8 cellular contexts compared by ENCODE assay signal in the genomic region with DNA sequence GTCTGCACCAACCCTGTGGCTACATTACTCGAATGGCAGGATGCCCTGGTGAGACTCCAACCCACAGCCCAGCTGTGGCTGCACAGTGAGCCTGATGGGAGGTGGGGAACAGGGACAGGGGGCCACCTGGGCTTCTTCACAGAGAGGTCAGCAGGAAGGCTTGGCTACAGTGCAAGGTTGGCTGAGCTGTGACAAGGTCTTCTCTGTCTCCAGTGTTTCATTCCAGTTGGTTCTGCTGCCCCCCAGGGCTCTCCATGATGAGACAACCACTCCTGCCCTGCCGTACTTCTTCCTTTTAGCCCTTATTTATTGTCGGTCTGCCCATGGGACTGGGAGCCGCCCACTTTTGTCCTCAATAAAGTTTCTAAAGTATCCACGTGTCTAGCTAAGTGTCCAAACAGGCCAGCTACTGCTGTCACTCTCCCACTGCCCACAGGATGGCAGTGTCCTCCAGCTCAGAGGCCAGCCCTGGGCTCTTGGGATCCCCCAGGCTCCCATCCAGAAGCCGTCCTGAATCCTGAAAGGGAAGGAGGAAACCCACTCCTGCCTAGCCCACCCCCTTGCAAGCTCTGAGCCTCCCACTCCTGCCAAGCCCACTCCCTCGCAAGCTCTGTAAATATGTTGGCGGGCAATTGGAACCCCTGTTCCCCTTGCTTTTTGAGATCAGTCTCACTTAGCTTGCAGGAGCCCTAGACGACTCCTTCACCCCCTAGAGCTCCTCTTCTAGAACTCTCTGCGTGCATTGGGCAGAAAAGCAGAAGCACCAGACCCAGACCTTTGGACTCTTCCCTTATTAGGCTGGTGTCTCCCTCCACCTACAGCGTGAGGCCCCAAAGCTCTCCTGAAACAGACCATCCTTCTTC. TPM values are rescaled to one million over a fixed set of nuclear protein-coding genes. Genes with fewer than 3 reads are reported as not detected.
DNase-seq lines count a peak whose midpoint lies in the region; FAIRE-seq and TF ChIP-seq lines count a peak whose summit lies in the region.

No MANE protein-coding gene starts in this region.

- no peak for TF ChIP-seq POLR2A in H1 (IDR thresholded peaks at IDR 0.05; ENCODE audit: control extremely low read depth in 1 of 2, low read depth in 2 of 2, low read length in 2 of 2)
- TF ChIP-seq POLR2A in vagina (IDR thresholded peaks at IDR 0.05) = no peak

- H3K56ac ChIP-seq in H1 (replicated peaks; ENCODE audit: insufficient read length, low read depth, low read length) (no peak overlapping the region), mesendoderm (ENCODE audit: low read length) (no peak overlapping the region)

- H3K79me1 ChIP-seq in H1 (ENCODE audit: low read depth, low read length) (no peaks in the 10 kb centered on the region), mesendoderm (ENCODE audit: low read length) (no peaks in the 10 kb centered on the region)

- peaks cover 4% of the 10 kb centered on the region; the same call in 1 of the 2 replicates for H3K23me2 ChIP-seq in H1 (ENCODE audit: low read depth, low read length)

- CTCF ChIA-PET in H1 (lab: Charles Lee; ENCODE audit: partially characterized antibody) = interaction anchor here (0.6 to 12.7 kb wide), 40 partner anchors 8 to 1389 kb away, joined by 3 to 276 read pairs (median 4); a partner anchor contains a TSS

- no peak for FAIRE-seq in H1 (lab: Jason Lieb, UNC)

- H3K4me2 ChIP-seq in H1 (ENCODE audit: insufficient read depth in 1 of 2, low read depth in 2 of 2, low read length in 2 of 2) (no peak overlapping the region), mesendoderm (ENCODE audit: low read length) (no peak overlapping the region)

- DNase-seq in AG09309 (ENCODE audit: low read depth) (peak; percentile 40), GM13976 (ENCODE audit: low spot score) (peak; percentile 66), OCI-M1 (lab: John Stamatoyannopoulos, UW) (peak; percentile 75), H1 (ENCODE audit: low read depth in 1 of 2, low spot score in 2 of 2) (peak in 1 of 2 experiments; percentile 68), mesendoderm (peak; percentile 80), vagina (ENCODE audit: extremely low spot score in 2 of 2) (peak; percentile 88 to 94), NCI-H128 (lab: John Stamatoyannopoulos, UW; ENCODE audit: unreplicated experiment) (no peak), GM19240 (ENCODE audit: insufficient read length, low spot score) (no peak)

- H3K27ac ChIP-seq in H1 (ENCODE audit: low read depth, low read length) = no peak overlapping the region
- no peak overlapping the region for H3K27ac ChIP-seq in mesendoderm (ENCODE audit: low read depth, low read length)
- no peak overlapping the region for H3K27ac ChIP-seq in vagina

- no peak overlapping the region for H2BK20ac ChIP-seq in H1 (ENCODE audit: low read length)

- H3K36me3 ChIP-seq in H1 (ENCODE audit: control insufficient read depth in 2 of 4, insufficient read depth in 4 of 4, low read length in 3 of 4) = peaks cover 5 to 34% (median 18%) of the 10 kb centered on the region in 4 experiments; a peak in 7 of 8 replicates
- H3K36me3 ChIP-seq in mesendoderm (ENCODE audit: control insufficient read depth, insufficient read depth, low read length) = peaks cover 16% of the 10 kb centered on the region
- no peaks in the 10 kb centered on the region for H3K36me3 ChIP-seq in vagina

- H3K14ac ChIP-seq in H1 (ENCODE audit: insufficient read length) = no peak overlapping the region

- in situ Hi-C loops in GM13976 (cut with MboI; ENCODE audit: low sequenced_read_pairs, unreplicated experiment) = no loop called here

- H3K23ac ChIP-seq in H1 (ENCODE audit: insufficient read length) = no peak overlapping the region
- no peak overlapping the region for H3K23ac ChIP-seq in mesendoderm (ENCODE audit: low read length)

- no peak overlapping the region for H3K9ac ChIP-seq in H1 (replicated peaks in 1 of 4; ENCODE audit: extremely low read depth in 1 of 4, low read depth in 3 of 4, low read length in 3 of 4)
- no peak overlapping the region for H3K9ac ChIP-seq in mesendoderm (ENCODE audit: low read length)

- H2AFZ ChIP-seq in H1 (ENCODE audit: low read length) = no peak overlapping the region

- peaks cover 8 to 9% of the 10 kb centered on the region in 2 experiments for H4K20me1 ChIP-seq in H1 (replicated peaks in 1 of 2; ENCODE audit: control insufficient read depth in 1 of 2, insufficient read depth in 2 of 2, low read length in 2 of 2)

- intact Hi-C loops in vagina (cut with DNase I) = no loop called here

- H3K9me3 ChIP-seq in H1 (ENCODE audit: insufficient read depth in 2 of 2, low read depth in 1 of 2, low read length in 1 of 2) (peaks cover 0 to 6% of the 10 kb centered on the region in 2 experiments; a peak in 1 of 4 replicates), vagina (no peaks in the 10 kb centered on the region)

- H3K4ac ChIP-seq in H1 (replicated peaks; ENCODE audit: insufficient read length, low read depth, low read length) (no peak overlapping the region), mesendoderm (ENCODE audit: low read depth, low read length) (no peak overlapping the region)

- no peak overlapping the region for H4K91ac ChIP-seq in H1 (replicated peaks; ENCODE audit: insufficient read length, low read length)

- H4K5ac ChIP-seq in H1 (ENCODE audit: insufficient read length, low read depth, low read length) (no peak overlapping the region), mesendoderm (ENCODE audit: low read length) (no peak overlapping the region)

- TF ChIP-seq EP300 in H1 (IDR thresholded peaks at IDR 0.05; ENCODE audit: borderline replicate concordance in 1 of 2, low read depth in 2 of 2, low read length in 2 of 2) = no peak

- no peak overlapping the region for H2BK12ac ChIP-seq in H1 (ENCODE audit: low read depth, low read length)

- TF ChIP-seq CTCF in AG09309 (IDR thresholded peaks at IDR 0.05; ENCODE audit: control insufficient read depth, insufficient read depth, low read depth, low read length, missing control alignments) (peak; percentile 91), GM13976 (IDR thresholded peaks at IDR 0.05; ENCODE audit: borderline replicate concordance, control extremely low read depth, extremely low read depth, insufficient read depth, missing control alignments) (peak; percentile 66), H1 (IDR thresholded peaks at IDR 0.05; ENCODE audit: control extremely low read depth in 1 of 3, insufficient read depth in 1 of 3, low read depth in 1 of 3, low read length in 3 of 3) (peak; percentile 86 to 89 (median 88)), vagina (IDR thresholded peaks at IDR 0.05) (peak; percentile 61 to 66 (median 62))

- H3K4me1 ChIP-seq in H1 (replicated peaks in 1 of 4; ENCODE audit: control insufficient read depth in 3 of 4, insufficient read depth in 4 of 4, low read length in 3 of 4) (no peaks in the 10 kb centered on the region; a peak in 2 of 7 replicates), mesendoderm (ENCODE audit: control insufficient read depth, low read depth, low read length) (no peaks in the 10 kb centered on the region), vagina (peaks cover 33% of the 10 kb centered on the region)

- peak; percentile 86 to 93 for TF ChIP-seq RAD21 in H1 (IDR thresholded peaks at IDR 0.05 in 1 of 2, conservative IDR thresholded peaks at IDR 0.05 in 1 of 2; ENCODE audit: low read depth in 2 of 2, low read length in 2 of 2)

- H3K79me2 ChIP-seq in H1 (ENCODE audit: control insufficient read depth in 1 of 2, insufficient read depth in 2 of 2, low read length in 2 of 2) = no peaks in the 10 kb centered on the region
- no peaks in the 10 kb centered on the region for H3K79me2 ChIP-seq in mesendoderm (ENCODE audit: control insufficient read depth, insufficient read depth, low read length)

- no peak overlapping the region for H4K8ac ChIP-seq in H1 (ENCODE audit: extremely low read depth, insufficient read depth, low read length)
- H4K8ac ChIP-seq in mesendoderm (ENCODE audit: low read depth, low read length) = no peak overlapping the region

- 67% methylated on average over 11 of the region's 11 CpGs; no CpG with 5 or more reads in 1 of the 2 experiments for WGBS in H1 (ENCODE audit: extremely low coverage in 1 of 2, insufficient coverage in 1 of 2, insufficient read length in 1 of 2, insufficient replicate concordance in 2 of 2, low coverage in 1 of 2, low lambda C conversion rate in 2 of 2, missing lambda C conversion rate in 1 of 2), 2 experiments
- WGBS in mesendoderm (ENCODE audit: extremely low coverage, insufficient coverage, low lambda C conversion rate) = no CpG with 5 or more reads among the region's 11 CpGs

- no peak overlapping the region for H3K4me3 ChIP-seq in AG09309 (ENCODE audit: control insufficient read depth, low read depth, low read length)
- H3K4me3 ChIP-seq in H1 (ENCODE audit: extremely low read depth in 1 of 4, insufficient read depth in 2 of 4, low read depth in 3 of 4, low read length in 4 of 4) = no peak overlapping the region
- no peak overlapping the region for H3K4me3 ChIP-seq in mesendoderm (ENCODE audit: low read length)
- no peak overlapping the region for H3K4me3 ChIP-seq in vagina

- H3K27me3 ChIP-seq in H1 (replicated peaks in 1 of 4; ENCODE audit: control insufficient read depth in 3 of 4, extremely low read depth in 1 of 4, insufficient read depth in 3 of 4, low read length in 3 of 4) (peaks cover 33 to 49% (median 43%) of the 10 kb centered on the region in 4 experiments), mesendoderm (ENCODE audit: insufficient read depth, low read length, poor library complexity) (peaks cover 20% of the 10 kb centered on the region), vagina (peaks cover 12% of the 10 kb centered on the region)

- H2BK15ac ChIP-seq in H1 (ENCODE audit: low read length) (no peak overlapping the region), mesendoderm (replicated peaks; ENCODE audit: low read depth) (no peak overlapping the region)

- H2BK5ac ChIP-seq in H1 (ENCODE audit: low read depth, low read length) (no peak overlapping the region), mesendoderm (ENCODE audit: low read length) (no peak overlapping the region)

- H3K18ac ChIP-seq in H1 (ENCODE audit: extremely low read depth, low read length) = no peak overlapping the region
- H3K18ac ChIP-seq in mesendoderm (ENCODE audit: low read length) = no peak overlapping the region

- no peak overlapping the region for H2BK120ac ChIP-seq in H1 (replicated peaks; ENCODE audit: low read depth, low read length)
- no peak overlapping the region for H2BK120ac ChIP-seq in mesendoderm (ENCODE audit: low read depth, low read length)

- H2AK5ac ChIP-seq in H1 (ENCODE audit: low read depth, low read length) (no peak overlapping the region), mesendoderm (ENCODE audit: low read length) (no peak overlapping the region)

- POLR2A ChIA-PET in H1 (lab: Charles Lee; ENCODE audit: partially characterized antibody) = interaction anchor here (0.6 to 6.2 kb wide), 15 partner anchors 9 to 273 kb away, joined by 3 to 37 read pairs (median 5); a partner anchor contains a TSS

RNA-seq across cellular contexts. Expression of a gene that starts 5.4 kb away (rescaled TPM):
- 0.28 and 0.59 TPM in 2 replicates for total RNA-seq in H1 (2021; fragmentation: NEBNext Ultra II Directional; extraction: Animal tissue kit (Norgen Biotek cat#: 25700))
- polyA plus RNA-seq in H1 (2011; rRNA removed) = 0.63 and 0.77 TPM in 2 replicates
- 1.00 TPM for polyA plus RNA-seq in H1 (2011; cell fraction: cytosol; rRNA removed)
- 1.4 TPM for polyA plus RNA-seq in H1 (2011; cell fraction: nucleus; rRNA removed)
- 0.54 to 0.74 TPM (median 0.65 TPM) in 4 replicates for polyA plus RNA-seq in H1 (2012, experiment 1 of 2)
- polyA plus RNA-seq in H1 (2012, experiment 2 of 2) = 0.34 TPM
- polyA plus RNA-seq in H1 (2013, experiment 1 of 2) = 0.30 TPM
- polyA plus RNA-seq in H1 (2013, experiment 2 of 2) = 0.22 TPM
- not detected in 2 replicates for polyA minus RNA-seq in H1 (2011; rRNA and poly(A)+ RNA removed)
- not detected for polyA minus RNA-seq in H1 (2011; cell fraction: cytosol; rRNA and poly(A)+ RNA removed)
- polyA minus RNA-seq in H1 (2011; cell fraction: nucleus; rRNA and poly(A)+ RNA removed) = 0.70 TPM
- polyA plus RNA-seq in mesendoderm (2013, experiment 1 of 2) = 0.06 TPM
- 0.04 TPM for polyA plus RNA-seq in mesendoderm (2013, experiment 2 of 2)
- 2.0 TPM for total RNA-seq in vagina

RNA-seq across cellular contexts. Expression of a gene that starts 8.5 kb away (rescaled TPM):
- total RNA-seq in H1 (2021; fragmentation: NEBNext Ultra II Directional; extraction: Animal tissue kit (Norgen Biotek cat#: 25700)) = 52.0 and 54.0 TPM in 2 replicates
- polyA plus RNA-seq in H1 (2011; rRNA removed) = 36.7 and 54.7 TPM in 2 replicates
- polyA plus RNA-seq in H1 (2011; cell fraction: cytosol; rRNA removed) = 46.2 TPM
- 206 TPM for polyA plus RNA-seq in H1 (2011; cell fraction: nucleus; rRNA removed)
- polyA plus RNA-seq in H1 (2012, experiment 1 of 2) = 52.5 to 76.4 TPM (median 67.7 TPM) in 4 replicates
- 60.0 TPM for polyA plus RNA-seq in H1 (2012, experiment 2 of 2)
- polyA plus RNA-seq in H1 (2013, experiment 1 of 2) = 69.0 TPM
- polyA plus RNA-seq in H1 (2013, experiment 2 of 2) = 61.6 TPM
- 32.9 and 39.5 TPM in 2 replicates for polyA minus RNA-seq in H1 (2011; rRNA and poly(A)+ RNA removed)
- 31.2 TPM for polyA minus RNA-seq in H1 (2011; cell fraction: cytosol; rRNA and poly(A)+ RNA removed)
- polyA minus RNA-seq in H1 (2011; cell fraction: nucleus; rRNA and poly(A)+ RNA removed) = 58.6 TPM
- polyA plus RNA-seq in mesendoderm (2013, experiment 1 of 2) = 57.2 TPM
- 56.2 TPM for polyA plus RNA-seq in mesendoderm (2013, experiment 2 of 2)
- total RNA-seq in vagina = 4.9 TPM

RNA-seq across cellular contexts. Expression of a gene that starts 15.1 kb away (rescaled TPM):
- total RNA-seq in H1 (2021; fragmentation: NEBNext Ultra II Directional; extraction: Animal tissue kit (Norgen Biotek cat#: 25700)) = 0.13 and 0.39 TPM in 2 replicates
- 0.19 and 0.20 TPM in 2 replicates for polyA plus RNA-seq in H1 (2011; rRNA removed)
- 0.19 TPM for polyA plus RNA-seq in H1 (2011; cell fraction: cytosol; rRNA removed)
- polyA plus RNA-seq in H1 (2011; cell fraction: nucleus; rRNA removed) = 0.39 TPM
- 0.05 to 0.51 TPM (median 0.25 TPM) in 4 replicates for polyA plus RNA-seq in H1 (2012, experiment 1 of 2)
- polyA plus RNA-seq in H1 (2012, experiment 2 of 2) = not detected
- 0.24 TPM for polyA plus RNA-seq in H1 (2013, experiment 1 of 2)
- polyA plus RNA-seq in H1 (2013, experiment 2 of 2) = 0.48 TPM
- 0.22 and 0.50 TPM in 2 replicates for polyA minus RNA-seq in H1 (2011; rRNA and poly(A)+ RNA removed)
- not detected for polyA minus RNA-seq in H1 (2011; cell fraction: cytosol; rRNA and poly(A)+ RNA removed)
- polyA minus RNA-seq in H1 (2011; cell fraction: nucleus; rRNA and poly(A)+ RNA removed) = 0.40 TPM
- polyA plus RNA-seq in mesendoderm (2013, experiment 1 of 2) = 0.41 TPM
- polyA plus RNA-seq in mesendoderm (2013, experiment 2 of 2) = 0.32 TPM
- total RNA-seq in vagina = 3.7 TPM

RNA-seq across cellular contexts. Expression of a gene that starts 35.7 kb away (rescaled TPM):
- 21.3 and 24.5 TPM in 2 replicates for total RNA-seq in H1 (2021; fragmentation: NEBNext Ultra II Directional; extraction: Animal tissue kit (Norgen Biotek cat#: 25700))
- polyA plus RNA-seq in H1 (2011; rRNA removed) = 12.7 and 19.2 TPM in 2 replicates
- polyA plus RNA-seq in H1 (2011; cell fraction: cytosol; rRNA removed) = 20.5 TPM
- 19.1 TPM for polyA plus RNA-seq in H1 (2011; cell fraction: nucleus; rRNA removed)
- 17.1 to 25.9 TPM (median 19.6 TPM) in 4 replicates for polyA plus RNA-seq in H1 (2012, experiment 1 of 2)
- 4.6 TPM for polyA plus RNA-seq in H1 (2012, experiment 2 of 2)
- 25.8 TPM for polyA plus RNA-seq in H1 (2013, experiment 1 of 2)
- polyA plus RNA-seq in H1 (2013, experiment 2 of 2) = 29.1 TPM
- polyA minus RNA-seq in H1 (2011; rRNA and poly(A)+ RNA removed) = 35.2 and 47.9 TPM in 2 replicates
- 26.9 TPM for polyA minus RNA-seq in H1 (2011; cell fraction: cytosol; rRNA and poly(A)+ RNA removed)
- 26.4 TPM for polyA minus RNA-seq in H1 (2011; cell fraction: nucleus; rRNA and poly(A)+ RNA removed)
- 36.3 TPM for polyA plus RNA-seq in mesendoderm (2013, experiment 1 of 2)
- polyA plus RNA-seq in mesendoderm (2013, experiment 2 of 2) = 36.3 TPM
- total RNA-seq in vagina = 28.0 TPM

RNA-seq across cellular contexts. Expression of a gene that starts 36.6 kb away (rescaled TPM):
- total RNA-seq in H1 (2021; fragmentation: NEBNext Ultra II Directional; extraction: Animal tissue kit (Norgen Biotek cat#: 25700)) = 0.96 and 1.4 TPM in 2 replicates
- 0.79 and 1.1 TPM in 2 replicates for polyA plus RNA-seq in H1 (2011; rRNA removed)
- 0.81 TPM for polyA plus RNA-seq in H1 (2011; cell fraction: cytosol; rRNA removed)
- polyA plus RNA-seq in H1 (2011; cell fraction: nucleus; rRNA removed) = 1.9 TPM
- 0.51 to 1.3 TPM (median 0.68 TPM) in 4 replicates for polyA plus RNA-seq in H1 (2012, experiment 1 of 2)
- polyA plus RNA-seq in H1 (2012, experiment 2 of 2) = 1.1 TPM
- polyA plus RNA-seq in H1 (2013, experiment 1 of 2) = 0.36 TPM
- 0.37 TPM for polyA plus RNA-seq in H1 (2013, experiment 2 of 2)
- 0.17 and 1.8 TPM in 2 replicates for polyA minus RNA-seq in H1 (2011; rRNA and poly(A)+ RNA removed)
- polyA minus RNA-seq in H1 (2011; cell fraction: cytosol; rRNA and poly(A)+ RNA removed) = not detected
- polyA minus RNA-seq in H1 (2011; cell fraction: nucleus; rRNA and poly(A)+ RNA removed) = not detected
- polyA plus RNA-seq in mesendoderm (2013, experiment 1 of 2) = 0.49 TPM
- polyA plus RNA-seq in mesendoderm (2013, experiment 2 of 2) = 0.49 TPM
- 17.2 TPM for total RNA-seq in vagina

Comparison
In these comparisons a context has a peak if more than half of its experiments do, and no peak if none do; other contexts are left out.
1. DNase-seq: peak in AG09309 (single experiment), GM13976 (single experiment), OCI-M1 (single experiment), mesendoderm (single experiment) and vagina (2 of 2); none in NCI-H128 (single experiment) and GM19240 (single experiment).
2. Peak in every context shown above with its lines, with median percentiles within 50 percentile points of each other: CTCF ChIP-seq.